24 cellular contexts compared by ENCODE assay signal in genomic region chr2:142127248-142127647, GRCh38. TPM values are rescaled to one million over a fixed set of nuclear protein-coding genes. Genes with fewer than 3 reads are reported as not detected.
DNase-seq lines count a peak whose midpoint lies in the region; ATAC-seq and TF ChIP-seq lines count a peak whose summit lies in the region.
"Had no signal": no experiment of that assay in that cellular context is flagged by ENCODE, and none has a peak within 500 bp of the region (broad histone marks: within the 10 kb centered on the region; RNA-seq: fewer than 3 reads in every experiment).

No MANE protein-coding gene starts in this region.

- no peak overlapping the region for H3K27ac ChIP-seq in SK-N-MC
- H3K27ac ChIP-seq: A549; BLaER1 treated with 17β-estradiol and CSF1 and Interleukin-3, amounts not matched to agents 10 nM and 100 nM; GM23248 had no signal

- H3K4me3 Mint-ChIP-seq in glutamatergic neuron (ENCODE audit: unreplicated experiment): peak overlapping the region; percentile 65
- no peak overlapping the region for H3K4me3 Mint-ChIP-seq in activated T-helper 17 cell treated with anti-CD3 and anti-CD28 coated beads, Interleukin-2, amount 50 U/mL, for 72 hours
- H3K4me3 Mint-ChIP-seq: CD4-positive, alpha-beta T cell; CD8-positive, alpha-beta memory T cell had no signal

- H3K4me1 Mint-ChIP-seq in glutamatergic neuron (ENCODE audit: low read depth, unreplicated experiment): peaks cover 19% of the 10 kb centered on the region
- H3K4me1 Mint-ChIP-seq in activated T-helper 17 cell treated with anti-CD3 and anti-CD28 coated beads, Interleukin-2, amount 50 U/mL, for 72 hours: no peaks in the 10 kb centered on the region
- H3K4me1 Mint-ChIP-seq: CD8-positive, alpha-beta memory T cell had no signal

- ATAC-seq in activated T-helper 17 cell treated with anti-CD3 and anti-CD28 coated beads, Interleukin-2, amount 50 U/mL, for 72 hours (replicated peaks): no peak
- ATAC-seq in omental fat pad (ENCODE audit: low FRiP score): no peak
- ATAC-seq: A549, GM12878 had no signal

- no peaks in the 10 kb centered on the region for H3K36me3 ChIP-seq in SK-N-MC (ENCODE audit: insufficient read depth, low read length)
- H3K36me3 ChIP-seq: BE2C; BLaER1 treated with 17β-estradiol and CSF1 and Interleukin-3, amounts not matched to agents 10 nM and 100 nM had no signal

- peaks cover 6% of the 10 kb centered on the region for H3K27me3 Mint-ChIP-seq in glutamatergic neuron (ENCODE audit: unreplicated experiment)
- peaks cover 11% of the 10 kb centered on the region for H3K27me3 Mint-ChIP-seq in activated T-helper 17 cell treated with anti-CD3 and anti-CD28 coated beads, Interleukin-2, amount 50 U/mL, for 72 hours

- peak overlapping the region; percentile 87 for H3K4me3 ChIP-seq in SK-N-MC
- H3K4me3 ChIP-seq: A549; BLaER1 treated with 17β-estradiol and CSF1 and Interleukin-3, amounts not matched to agents 10 nM and 100 nM; GM12878; GM23248 had no signal

- DNase-seq in SK-N-MC (ENCODE audit: low read depth, low spot score): no peak
- DNase-seq in glutamatergic neuron: no peak
- DNase-seq in pons (ENCODE audit: low spot score): peak; percentile 39
- no peak for DNase-seq in cerebellar nuclear complex (lab: John Stamatoyannopoulos, UW)
- no peak for DNase-seq in omental fat pad (ENCODE audit: low spot score)
- DNase-seq: 8988T; ACHN; AML-193; BE2C; CD4-positive, alpha-beta T cell; CD8-positive, alpha-beta memory T cell; DMS 273 treated with DMSO at 0.1 percent for 48 hours; DMS79; EL; GDM1; GM23248; H7; HCEC 1CT had no signal

- H3K9me3 Mint-ChIP-seq in glutamatergic neuron (ENCODE audit: unreplicated experiment): peaks cover 5% of the 10 kb centered on the region
- peaks cover 16% of the 10 kb centered on the region for H3K9me3 Mint-ChIP-seq in activated T-helper 17 cell treated with anti-CD3 and anti-CD28 coated beads, Interleukin-2, amount 50 U/mL, for 72 hours

- no peak overlapping the region for H3K27ac Mint-ChIP-seq in glutamatergic neuron (ENCODE audit: unreplicated experiment)
- no peak overlapping the region for H3K27ac Mint-ChIP-seq in activated T-helper 17 cell treated with anti-CD3 and anti-CD28 coated beads, Interleukin-2, amount 50 U/mL, for 72 hours
- H3K27ac Mint-ChIP-seq: CD14-positive monocyte; CD4-positive, alpha-beta T cell; CD8-positive, alpha-beta memory T cell had no signal

- no peak for TF ChIP-seq CTCF in glutamatergic neuron (IDR thresholded peaks at IDR 0.05; ENCODE audit: partially characterized antibody, unreplicated experiment)
- no peak for TF ChIP-seq CTCF in omental fat pad (IDR thresholded peaks at IDR 0.05)

- H3K36me3 Mint-ChIP-seq in glutamatergic neuron (ENCODE audit: unreplicated experiment): no peaks in the 10 kb centered on the region
- no peaks in the 10 kb centered on the region for H3K36me3 Mint-ChIP-seq in activated T-helper 17 cell treated with anti-CD3 and anti-CD28 coated beads, Interleukin-2, amount 50 U/mL, for 72 hours (ENCODE audit: low read depth)
- H3K36me3 Mint-ChIP-seq: CD8-positive, alpha-beta memory T cell had no signal

- H3K9me3 ChIP-seq in SK-N-MC (ENCODE audit: low read depth, low read length): no peaks in the 10 kb centered on the region
- H3K9me3 ChIP-seq: A549, BE2C had no signal

- H3K9ac ChIP-seq in SK-N-MC (ENCODE audit: insufficient read length): no peak overlapping the region
- H3K9ac ChIP-seq: BLaER1 treated with 17β-estradiol and CSF1 and Interleukin-3, amounts not matched to agents 10 nM and 100 nM; GM23248 had no signal

RNA-seq across cellular contexts. Expression of gene LRP1B, which starts 3.6 kb away (rescaled TPM):
- total RNA-seq in glutamatergic neuron (ENCODE audit: unreplicated experiment) (28.7 TPM), omental fat pad (10 to 100 TPM in 1 of 4 donors, 1 to 10 TPM in 3; 3.6 to 10.1 (median 6.1) TPM)
- not detected for total RNA-seq in activated T-helper 17 cell treated with anti-CD3 and anti-CD28 coated beads, Interleukin-2, amount 50 U/mL, for 72 hours
- total RNA-seq: CD4-positive, alpha-beta T cell; CD8-positive, alpha-beta memory T cell; GM23248; H1 had no signal

Comparison
In these comparisons a context has a peak if more than half of its experiments do, and no peak if none do; other contexts are left out.
1. RNA of gene LRP1B, which starts 3.6 kb away (total RNA-seq): 28.7 TPM in glutamatergic neuron (single experiment) and 3.6 to 10.1 TPM in omental fat pad; not detected in activated T-helper 17 cell treated with anti-CD3 and anti-CD28 coated beads, Interleukin-2, amount 50 U/mL, for 72 hours; every median in the first group is over 4 times any median in the second.